8 cellular contexts compared by ENCODE assay signal in genomic region chr20:33947709-33948295, GRCh38. TPM values are rescaled to one million over a fixed set of nuclear protein-coding genes. Genes with fewer than 3 reads are reported as not detected.
DNase-seq lines count a peak whose midpoint lies in the region; ATAC-seq and TF ChIP-seq lines count a peak whose summit lies in the region.

No MANE protein-coding gene starts in this region.

- peak; percentile 80 for TF ChIP-seq CTCF in 22Rv1 (IDR thresholded peaks at IDR 0.05)
- peak; percentile 52 for TF ChIP-seq CTCF in GM12865 (IDR thresholded peaks at IDR 0.05; ENCODE audit: insufficient read depth, low read depth, low read length, missing control alignments)
- peak; percentile 30 for TF ChIP-seq CTCF in foreskin fibroblast (IDR thresholded peaks at IDR 0.05; ENCODE audit: low read depth, low read length)

- peaks cover 8% of the 10 kb centered on the region for H3K27me3 Mint-ChIP-seq in activated CD8-positive, alpha-beta memory T cell treated with anti-CD3 and anti-CD28 coated beads, Interleukin-2, amount 10 ng/mL, durations not matched to agents 7 days and 5 days

- H3K27ac Mint-ChIP-seq in activated CD8-positive, alpha-beta memory T cell treated with anti-CD3 and anti-CD28 coated beads, Interleukin-2, amount 10 ng/mL, durations not matched to agents 7 days and 5 days = no peak overlapping the region

- no peak overlapping the region for H3K4me3 Mint-ChIP-seq in activated CD8-positive, alpha-beta memory T cell treated with anti-CD3 and anti-CD28 coated beads, Interleukin-2, amount 10 ng/mL, durations not matched to agents 7 days and 5 days

- DNase-seq in GM12865 (ENCODE audit: low read depth) (peak; percentile 64), NCI-H526 (lab: John Stamatoyannopoulos, UW) (peak; percentile 60 to 78), foreskin fibroblast (peak in 1 of 2 donors; percentile 38), GOT3 (lab: John Stamatoyannopoulos, UW) (no peak)
- DNase-seq in activated CD8-positive, alpha-beta memory T cell treated with anti-CD3 and anti-CD28 coated beads, Interleukin-2, amount 10 ng/mL, durations not matched to agents 7 days and 5 days = peak; percentile 60
- peak; percentile 41 to 45 for DNase-seq in stimulated activated CD4-positive, alpha-beta T cell treated with anti-CD3 and anti-CD28 coated beads, Interleukin-2, amount 100 ng/mL, for 24 hours

- CTCF ChIA-PET in activated CD8-positive, alpha-beta memory T cell treated with anti-CD3 and anti-CD28 coated beads, Interleukin-2, amount 10 ng/mL, durations not matched to agents 7 days and 5 days (lab: Charles Lee) = no interaction called here

- H3K4me1 Mint-ChIP-seq in activated CD8-positive, alpha-beta memory T cell treated with anti-CD3 and anti-CD28 coated beads, Interleukin-2, amount 10 ng/mL, durations not matched to agents 7 days and 5 days = no peaks in the 10 kb centered on the region

- ATAC-seq in activated CD8-positive, alpha-beta memory T cell treated with anti-CD3 and anti-CD28 coated beads, Interleukin-2, amount 10 ng/mL, durations not matched to agents 7 days and 5 days = peak; percentile 36
- no peak for ATAC-seq in GM19351 (IDR thresholded peaks at IDR 0.05; ENCODE audit: unreplicated experiment)

- no peak overlapping the region for H3K4me3 ChIP-seq in GM12865 (ENCODE audit: low read depth, low read length)
- no peak overlapping the region for H3K4me3 ChIP-seq in foreskin fibroblast (ENCODE audit: low read depth in 1 of 2, low read length in 2 of 2)

- peaks cover 7% of the 10 kb centered on the region for H3K9me3 Mint-ChIP-seq in activated CD8-positive, alpha-beta memory T cell treated with anti-CD3 and anti-CD28 coated beads, Interleukin-2, amount 10 ng/mL, durations not matched to agents 7 days and 5 days (ENCODE audit: low read depth)

- H3K36me3 Mint-ChIP-seq in activated CD8-positive, alpha-beta memory T cell treated with anti-CD3 and anti-CD28 coated beads, Interleukin-2, amount 10 ng/mL, durations not matched to agents 7 days and 5 days = peaks cover 3% of the 10 kb centered on the region

- H3K27ac ChIP-seq in 22Rv1 = no peak overlapping the region

RNA-seq across cellular contexts. Expression of gene RALY, which starts 45.9 kb away (rescaled TPM):
- 100 to 1,000 TPM; 177 to 221 TPM for total RNA-seq in activated CD8-positive, alpha-beta memory T cell treated with anti-CD3 and anti-CD28 coated beads, Interleukin-2, amount 10 ng/mL, durations not matched to agents 7 days and 5 days

Comparison
In these comparisons a context has a peak if more than half of its experiments do, and no peak if none do; other contexts are left out.
1. CTCF ChIP-seq: peak in every context shown above with its lines; median percentile 80 in 22Rv1; 52 in GM12865; 30 in foreskin fibroblast.